Comparison of ENCODE assay signal across 20 cellular contexts in genomic region chr18:21689736-21690135, GRCh38. TPM values are rescaled to one million over a fixed set of nuclear protein-coding genes. Genes with fewer than 3 reads are reported as not detected.
DNase-seq lines count a peak whose midpoint lies in the region; ATAC-seq, FAIRE-seq and TF ChIP-seq lines count a peak whose summit lies in the region.
"Had no signal": no experiment of that assay in that cellular context is flagged by ENCODE, and none has a peak within 500 bp of the region (broad histone marks: within the 10 kb centered on the region; RNA-seq: fewer than 3 reads in every experiment).

No MANE protein-coding gene starts in this region.

- peak overlapping the region; percentile 42 for H3K27ac ChIP-seq in SU-DHL-6 (ENCODE audit: low read depth, low read length)
- no peak overlapping the region for H3K27ac ChIP-seq in PC-3 (ENCODE audit: low read length)
- H3K27ac ChIP-seq: 22Rv1, A549, BLaER1 had no signal

- intact Hi-C loops in PC-3 (cut with micrococcal nuclease), result no loop called here

- H4K20me1 ChIP-seq in SU-DHL-6 (ENCODE audit: low read depth, low read length) (no peaks in the 10 kb centered on the region), PC-3 (ENCODE audit: low read length) (no peaks in the 10 kb centered on the region)
- H4K20me1 ChIP-seq: BLaER1 had no signal

- no peaks in the 10 kb centered on the region for H3K9me3 ChIP-seq in SU-DHL-6 (ENCODE audit: insufficient read depth, low read length)
- H3K9me3 ChIP-seq in PC-3 (ENCODE audit: low read length), result no peaks in the 10 kb centered on the region

- BruUV-seq in PC-3 (replicated peaks; lab: Mats Ljungman, UMichigan), result no TSS peak

- no peaks in the 10 kb centered on the region for H3K27me3 Mint-ChIP-seq in T-helper 2 cell treated with Interferon-gamma antibody and Interleukin-4, amounts not matched to agents 5 μg/mL and 100 μg/mL, for 36 hours (ENCODE audit: low read depth)
- no peaks in the 10 kb centered on the region for H3K27me3 Mint-ChIP-seq in glutamatergic neuron (ENCODE audit: unreplicated experiment)

- no peak for TF ChIP-seq CTCF in SU-DHL-6 (IDR thresholded peaks at IDR 0.05; ENCODE audit: insufficient read depth, low read length, poor library complexity, severe bottlenecking)
- no peak for TF ChIP-seq CTCF in glutamatergic neuron (IDR thresholded peaks at IDR 0.05; ENCODE audit: partially characterized antibody, unreplicated experiment)
- TF ChIP-seq CTCF in PC-3 (conservative IDR thresholded peaks at IDR 0.05; ENCODE audit: low read depth, low read length), result no peak

- H3K9ac ChIP-seq in SU-DHL-6 (ENCODE audit: low read length), result no peak overlapping the region
- H3K9ac ChIP-seq in PC-3 (ENCODE audit: low read length), result no peak overlapping the region
- H3K9ac ChIP-seq: BLaER1 had no signal

- CTCF ChIA-PET in PC-3 (lab: Charles Lee), result no interaction called here

- H3K79me2 ChIP-seq in SU-DHL-6 (ENCODE audit: insufficient read depth, low read length), result peaks cover 69% of the 10 kb centered on the region
- no peaks in the 10 kb centered on the region for H3K79me2 ChIP-seq in PC-3 (ENCODE audit: low read length)

- peaks cover 60% of the 10 kb centered on the region for H3K36me3 Mint-ChIP-seq in T-helper 2 cell treated with Interferon-gamma antibody and Interleukin-4, amounts not matched to agents 5 μg/mL and 100 μg/mL, for 36 hours (ENCODE audit: low read depth)
- H3K36me3 Mint-ChIP-seq in glutamatergic neuron (ENCODE audit: unreplicated experiment), result peaks cover 5% of the 10 kb centered on the region

- H3K36me3 ChIP-seq in SU-DHL-6 (ENCODE audit: low read length), result peaks cover 51% of the 10 kb centered on the region
- peaks cover 22% of the 10 kb centered on the region for H3K36me3 ChIP-seq in PC-3 (ENCODE audit: low read depth, low read length)

- peak overlapping the region; percentile 4 for H3K27ac Mint-ChIP-seq in T-helper 2 cell treated with Interferon-gamma antibody and Interleukin-4, amounts not matched to agents 5 μg/mL and 100 μg/mL, for 36 hours
- H3K27ac Mint-ChIP-seq in glutamatergic neuron (ENCODE audit: unreplicated experiment), result peak overlapping the region; percentile 7
- H3K27ac Mint-ChIP-seq: CD8-positive, alpha-beta T cell; GM23338; HFFc6 had no signal

- POLR2A ChIA-PET in PC-3 (lab: Charles Lee; ENCODE audit: unreplicated experiment), result no interaction called here

- H3K4me1 Mint-ChIP-seq in T-helper 2 cell treated with Interferon-gamma antibody and Interleukin-4, amounts not matched to agents 5 μg/mL and 100 μg/mL, for 36 hours (ENCODE audit: low read depth), result peaks cover 11% of the 10 kb centered on the region
- H3K4me1 Mint-ChIP-seq in glutamatergic neuron (ENCODE audit: low read depth, unreplicated experiment), result no peaks in the 10 kb centered on the region
- H3K4me1 Mint-ChIP-seq: GM23338 had no signal

- peaks cover 12% of the 10 kb centered on the region for H3K9me3 Mint-ChIP-seq in T-helper 2 cell treated with Interferon-gamma antibody and Interleukin-4, amounts not matched to agents 5 μg/mL and 100 μg/mL, for 36 hours
- peaks cover 2% of the 10 kb centered on the region for H3K9me3 Mint-ChIP-seq in glutamatergic neuron (ENCODE audit: unreplicated experiment)

- ATAC-seq in HG02571 (IDR thresholded peaks at IDR 0.05; ENCODE audit: unreplicated experiment) (no peak), GM18517 (IDR thresholded peaks at IDR 0.05; ENCODE audit: unreplicated experiment) (no peak), PC-3 (no peak)
- ATAC-seq: A549; CD8-positive, alpha-beta T cell; GM23338 had no signal

- peak; percentile 26 for FAIRE-seq in GM19239 (lab: Jason Lieb, UNC)
- FAIRE-seq: A549, H54 had no signal

- H3K4me1 ChIP-seq in PC-3 (ENCODE audit: insufficient read depth, low read length), result no peaks in the 10 kb centered on the region

- H3F3A ChIP-seq in SU-DHL-6 (ENCODE audit: insufficient read depth) (peaks cover 67% of the 10 kb centered on the region), PC-3 (ENCODE audit: low read length, unreplicated experiment) (no peaks in the 10 kb centered on the region)

- no peak for DNase-seq in T-helper 2 cell treated with Interferon-gamma antibody and Interleukin-4, amounts not matched to agents 5 μg/mL and 100 μg/mL, for 36 hours (ENCODE audit: low spot score)
- DNase-seq in T-helper 2 cell, result no peak
- DNase-seq in GM19239 (ENCODE audit: insufficient read length, low spot score), result no peak
- no peak for DNase-seq in glutamatergic neuron
- no peak for DNase-seq in PC-3
- DNase-seq: AML-193; Calu3; CD8-positive, alpha-beta T cell; DMS79 treated with DMSO at 0.1 percent for 48 hours; GF-D8; HCEC 1CT; HFFc6 had no signal

- H2AFZ ChIP-seq in SU-DHL-6 (ENCODE audit: low read depth, low read length, severe bottlenecking) (no peak overlapping the region), PC-3 (ENCODE audit: low read length) (no peak overlapping the region)
- H2AFZ ChIP-seq: GM23338 had no signal

- H3K27me3 ChIP-seq in SU-DHL-6 (ENCODE audit: low read length), result no peaks in the 10 kb centered on the region
- H3K27me3 ChIP-seq in PC-3 (ENCODE audit: low read length), result no peaks in the 10 kb centered on the region
- H3K27me3 ChIP-seq: BLaER1 had no signal

- no peak overlapping the region for H3K4me3 Mint-ChIP-seq in T-helper 2 cell treated with Interferon-gamma antibody and Interleukin-4, amounts not matched to agents 5 μg/mL and 100 μg/mL, for 36 hours
- no peak overlapping the region for H3K4me3 Mint-ChIP-seq in glutamatergic neuron (ENCODE audit: unreplicated experiment)
- H3K4me3 Mint-ChIP-seq: CD8-positive, alpha-beta T cell; GM23338; HFFc6 had no signal

- H3K4me3 ChIP-seq in SU-DHL-6 (ENCODE audit: insufficient read depth, low read length, poor library complexity, severe bottlenecking) (no peak overlapping the region), PC-3 (ENCODE audit: low read length) (no peak overlapping the region)
- H3K4me3 ChIP-seq: A549, BLaER1, GM23338 had no signal

- no peaks in the 10 kb centered on the region for H3K9me2 ChIP-seq in SU-DHL-6 (replicated peaks; ENCODE audit: insufficient read depth, low read length)
- H3K9me2 ChIP-seq in PC-3 (replicated peaks; ENCODE audit: low read length), result no peaks in the 10 kb centered on the region

- H3K4me2 ChIP-seq in SU-DHL-6 (ENCODE audit: low read depth, low read length, poor library complexity, severe bottlenecking) (peak overlapping the region; percentile 9), PC-3 (ENCODE audit: low read length) (no peak overlapping the region)
- H3K4me2 ChIP-seq: A549, BLaER1, GM23338 had no signal

RNA-seq across cellular contexts. Expression of gene ABHD3, which starts 14.8 kb away (rescaled TPM):
- total RNA-seq in glutamatergic neuron (ENCODE audit: unreplicated experiment) (12.7 TPM), PC-3 (2014; rRNA removed) (17.9 and 21.4 TPM in 2 replicates)

RNA-seq across cellular contexts. Expression of gene MIB1, which starts 50.9 kb away (rescaled TPM):
- total RNA-seq in glutamatergic neuron (ENCODE audit: unreplicated experiment), result 228 TPM
- total RNA-seq in PC-3 (2014; rRNA removed), result 25.1 and 26.3 TPM in 2 replicates
